ENCODE assay signal across 1 cellular context in the genomic region with DNA sequence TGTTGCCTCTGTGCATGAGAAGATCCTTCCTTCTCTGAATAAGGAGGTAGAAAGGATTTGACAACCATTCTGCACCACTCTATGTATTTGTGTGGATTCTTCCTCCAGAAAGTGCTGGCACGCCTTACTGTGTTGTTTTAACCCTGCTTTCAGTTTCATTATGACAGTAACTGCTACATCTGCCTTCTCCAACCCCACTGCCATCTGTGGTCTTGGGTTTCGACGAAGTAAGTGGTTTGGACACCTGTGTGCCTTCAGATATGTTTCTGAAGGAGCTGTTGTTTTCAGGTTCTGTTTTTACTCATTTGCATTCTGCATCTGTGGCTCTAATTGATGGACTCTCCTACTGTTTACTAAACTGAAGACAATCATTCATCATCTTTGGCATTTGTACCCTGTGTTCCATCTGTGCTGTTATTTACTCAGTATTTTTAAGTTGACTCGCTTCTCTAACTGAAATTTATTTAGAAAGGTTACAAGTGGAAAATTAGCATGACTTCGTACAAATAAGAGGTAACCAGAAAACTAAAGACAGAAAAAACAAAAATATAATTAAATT.
TF ChIP-seq lines count a peak whose summit lies in the region.

No MANE protein-coding gene starts in this region.

TF ChIP-seq in GM12878, 131 proteins besides CTCF, POLR2A, EP300 and RAD21 (continues in another document):
- TF ChIP-seq SUZ12 (IDR thresholded peaks at IDR 0.05; ENCODE audit: unreplicated experiment), result no peak
- no peak for TF ChIP-seq ZNF687 (IDR thresholded peaks at IDR 0.05)
- TF ChIP-seq PAX8 (IDR thresholded peaks at IDR 0.05), result no peak
- TF ChIP-seq MXI1 (IDR thresholded peaks at IDR 0.05; ENCODE audit: low read depth, low read length), result no peak
- TF ChIP-seq BHLHE40 (IDR thresholded peaks at IDR 0.05; ENCODE audit: borderline replicate concordance in 1 of 2, low read depth in 2 of 2, low read length in 1 of 2), result peak; percentile 84 to 89
- no peak for TF ChIP-seq NR2C2 (IDR thresholded peaks at IDR 0.05; ENCODE audit: borderline replicate concordance, control insufficient read depth, insufficient read length, low read depth)
- peak; percentile 26; the same call in 1 of the 2 replicates for TF ChIP-seq CHD2 (IDR thresholded peaks at IDR 0.05; ENCODE audit: borderline replicate concordance, low read depth, low read length)
- TF ChIP-seq, protein P1, sequence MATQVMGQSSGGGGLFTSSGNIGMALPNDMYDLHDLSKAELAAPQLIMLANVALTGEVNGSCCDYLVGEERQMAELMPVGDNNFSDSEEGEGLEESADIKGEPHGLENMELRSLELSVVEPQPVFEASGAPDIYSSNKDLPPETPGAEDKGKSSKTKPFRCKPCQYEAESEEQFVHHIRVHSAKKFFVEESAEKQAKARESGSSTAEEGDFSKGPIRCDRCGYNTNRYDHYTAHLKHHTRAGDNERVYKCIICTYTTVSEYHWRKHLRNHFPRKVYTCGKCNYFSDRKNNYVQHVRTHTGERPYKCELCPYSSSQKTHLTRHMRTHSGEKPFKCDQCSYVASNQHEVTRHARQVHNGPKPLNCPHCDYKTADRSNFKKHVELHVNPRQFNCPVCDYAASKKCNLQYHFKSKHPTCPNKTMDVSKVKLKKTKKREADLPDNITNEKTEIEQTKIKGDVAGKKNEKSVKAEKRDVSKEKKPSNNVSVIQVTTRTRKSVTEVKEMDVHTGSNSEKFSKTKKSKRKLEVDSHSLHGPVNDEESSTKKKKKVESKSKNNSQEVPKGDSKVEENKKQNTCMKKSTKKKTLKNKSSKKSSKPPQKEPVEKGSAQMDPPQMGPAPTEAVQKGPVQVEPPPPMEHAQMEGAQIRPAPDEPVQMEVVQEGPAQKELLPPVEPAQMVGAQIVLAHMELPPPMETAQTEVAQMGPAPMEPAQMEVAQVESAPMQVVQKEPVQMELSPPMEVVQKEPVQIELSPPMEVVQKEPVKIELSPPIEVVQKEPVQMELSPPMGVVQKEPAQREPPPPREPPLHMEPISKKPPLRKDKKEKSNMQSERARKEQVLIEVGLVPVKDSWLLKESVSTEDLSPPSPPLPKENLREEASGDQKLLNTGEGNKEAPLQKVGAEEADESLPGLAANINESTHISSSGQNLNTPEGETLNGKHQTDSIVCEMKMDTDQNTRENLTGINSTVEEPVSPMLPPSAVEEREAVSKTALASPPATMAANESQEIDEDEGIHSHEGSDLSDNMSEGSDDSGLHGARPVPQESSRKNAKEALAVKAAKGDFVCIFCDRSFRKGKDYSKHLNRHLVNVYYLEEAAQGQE (IDR thresholded peaks at IDR 0.05; ENCODE audit: low read depth, low read length), result no peak
- TF ChIP-seq, protein P2, sequence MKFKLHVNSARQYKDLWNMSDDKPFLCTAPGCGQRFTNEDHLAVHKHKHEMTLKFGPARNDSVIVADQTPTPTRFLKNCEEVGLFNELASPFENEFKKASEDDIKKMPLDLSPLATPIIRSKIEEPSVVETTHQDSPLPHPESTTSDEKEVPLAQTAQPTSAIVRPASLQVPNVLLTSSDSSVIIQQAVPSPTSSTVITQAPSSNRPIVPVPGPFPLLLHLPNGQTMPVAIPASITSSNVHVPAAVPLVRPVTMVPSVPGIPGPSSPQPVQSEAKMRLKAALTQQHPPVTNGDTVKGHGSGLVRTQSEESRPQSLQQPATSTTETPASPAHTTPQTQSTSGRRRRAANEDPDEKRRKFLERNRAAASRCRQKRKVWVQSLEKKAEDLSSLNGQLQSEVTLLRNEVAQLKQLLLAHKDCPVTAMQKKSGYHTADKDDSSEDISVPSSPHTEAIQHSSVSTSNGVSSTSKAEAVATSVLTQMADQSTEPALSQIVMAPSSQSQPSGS (IDR thresholded peaks at IDR 0.05; ENCODE audit: low read length), result peak; percentile 94
- TF ChIP-seq, protein P3, sequence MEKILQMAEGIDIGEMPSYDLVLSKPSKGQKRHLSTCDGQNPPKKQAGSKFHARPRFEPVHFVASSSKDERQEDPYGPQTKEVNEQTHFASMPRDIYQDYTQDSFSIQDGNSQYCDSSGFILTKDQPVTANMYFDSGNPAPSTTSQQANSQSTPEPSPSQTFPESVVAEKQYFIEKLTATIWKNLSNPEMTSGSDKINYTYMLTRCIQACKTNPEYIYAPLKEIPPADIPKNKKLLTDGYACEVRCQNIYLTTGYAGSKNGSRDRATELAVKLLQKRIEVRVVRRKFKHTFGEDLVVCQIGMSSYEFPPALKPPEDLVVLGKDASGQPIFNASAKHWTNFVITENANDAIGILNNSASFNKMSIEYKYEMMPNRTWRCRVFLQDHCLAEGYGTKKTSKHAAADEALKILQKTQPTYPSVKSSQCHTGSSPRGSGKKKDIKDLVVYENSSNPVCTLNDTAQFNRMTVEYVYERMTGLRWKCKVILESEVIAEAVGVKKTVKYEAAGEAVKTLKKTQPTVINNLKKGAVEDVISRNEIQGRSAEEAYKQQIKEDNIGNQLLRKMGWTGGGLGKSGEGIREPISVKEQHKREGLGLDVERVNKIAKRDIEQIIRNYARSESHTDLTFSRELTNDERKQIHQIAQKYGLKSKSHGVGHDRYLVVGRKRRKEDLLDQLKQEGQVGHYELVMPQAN (conservative IDR thresholded peaks at IDR 0.05), result no peak
- TF ChIP-seq KLF5 (IDR thresholded peaks at IDR 0.05; ENCODE audit: partially characterized antibody), result peak; percentile 29
- TF ChIP-seq, protein P4, sequence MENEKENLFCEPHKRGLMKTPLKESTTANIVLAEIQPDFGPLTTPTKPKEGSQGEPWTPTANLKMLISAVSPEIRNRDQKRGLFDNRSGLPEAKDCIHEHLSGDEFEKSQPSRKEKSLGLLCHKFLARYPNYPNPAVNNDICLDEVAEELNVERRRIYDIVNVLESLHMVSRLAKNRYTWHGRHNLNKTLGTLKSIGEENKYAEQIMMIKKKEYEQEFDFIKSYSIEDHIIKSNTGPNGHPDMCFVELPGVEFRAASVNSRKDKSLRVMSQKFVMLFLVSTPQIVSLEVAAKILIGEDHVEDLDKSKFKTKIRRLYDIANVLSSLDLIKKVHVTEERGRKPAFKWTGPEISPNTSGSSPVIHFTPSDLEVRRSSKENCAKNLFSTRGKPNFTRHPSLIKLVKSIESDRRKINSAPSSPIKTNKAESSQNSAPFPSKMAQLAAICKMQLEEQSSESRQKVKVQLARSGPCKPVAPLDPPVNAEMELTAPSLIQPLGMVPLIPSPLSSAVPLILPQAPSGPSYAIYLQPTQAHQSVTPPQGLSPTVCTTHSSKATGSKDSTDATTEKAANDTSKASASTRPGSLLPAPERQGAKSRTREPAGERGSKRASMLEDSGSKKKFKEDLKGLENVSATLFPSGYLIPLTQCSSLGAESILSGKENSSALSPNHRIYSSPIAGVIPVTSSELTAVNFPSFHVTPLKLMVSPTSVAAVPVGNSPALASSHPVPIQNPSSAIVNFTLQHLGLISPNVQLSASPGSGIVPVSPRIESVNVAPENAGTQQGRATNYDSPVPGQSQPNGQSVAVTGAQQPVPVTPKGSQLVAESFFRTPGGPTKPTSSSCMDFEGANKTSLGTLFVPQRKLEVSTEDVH (IDR thresholded peaks at IDR 0.05; ENCODE audit: low read depth, partially characterized antibody), result no peak
- TF ChIP-seq WRNIP1 (IDR thresholded peaks at IDR 0.05; ENCODE audit: borderline replicate concordance, low read depth, low read length), result no peak
- TF ChIP-seq IRF4 (IDR thresholded peaks at IDR 0.05; ENCODE audit: low read depth, low read length), result peak; percentile 99
- no peak for TF ChIP-seq KAT2A (conservative IDR thresholded peaks at IDR 0.05; ENCODE audit: control insufficient read depth, low read depth, low read length)
- peak; percentile 96 to 97 for TF ChIP-seq IKZF2 (IDR thresholded peaks at IDR 0.05)
- TF ChIP-seq TCF7 (IDR thresholded peaks at IDR 0.05; ENCODE audit: borderline replicate concordance), result no peak; the same call in 1 of the 2 replicates
- TF ChIP-seq JUNB (IDR thresholded peaks at IDR 0.05), result peak; percentile 97
- TF ChIP-seq, protein P5, sequence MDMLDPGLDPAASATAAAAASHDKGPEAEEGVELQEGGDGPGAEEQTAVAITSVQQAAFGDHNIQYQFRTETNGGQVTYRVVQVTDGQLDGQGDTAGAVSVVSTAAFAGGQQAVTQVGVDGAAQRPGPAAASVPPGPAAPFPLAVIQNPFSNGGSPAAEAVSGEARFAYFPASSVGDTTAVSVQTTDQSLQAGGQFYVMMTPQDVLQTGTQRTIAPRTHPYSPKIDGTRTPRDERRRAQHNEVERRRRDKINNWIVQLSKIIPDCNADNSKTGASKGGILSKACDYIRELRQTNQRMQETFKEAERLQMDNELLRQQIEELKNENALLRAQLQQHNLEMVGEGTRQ (IDR thresholded peaks at IDR 0.05; ENCODE audit: borderline replicate concordance, low read depth, low read length), result no peak
- no peak for TF ChIP-seq RFX5 (IDR thresholded peaks at IDR 0.05; ENCODE audit: low read depth, low read length)
- TF ChIP-seq BMI1 (IDR thresholded peaks at IDR 0.05; ENCODE audit: borderline replicate concordance), result peak; percentile 85
- TF ChIP-seq ZNF207 (IDR thresholded peaks at IDR 0.05; ENCODE audit: borderline replicate concordance), result no peak
- peak; percentile 58 for TF ChIP-seq PBX3 (IDR thresholded peaks at IDR 0.05; ENCODE audit: insufficient replicate concordance, low read depth, low read length)
- TF ChIP-seq RCOR1 (conservative IDR thresholded peaks at IDR 0.05; ENCODE audit: low read depth, low read length), result peak; percentile 71; the same call in 1 of the 2 replicates
- TF ChIP-seq ETV6 (conservative IDR thresholded peaks at IDR 0.05 in 1 of 2, IDR thresholded peaks at IDR 0.05 in 1 of 2; ENCODE audit: borderline replicate concordance in 1 of 2, low read depth in 1 of 2), result peak in 1 of 2 experiments; percentile 69; a peak in 2 of 4 replicates
- peak; percentile 73 for TF ChIP-seq FOXK2 (IDR thresholded peaks at IDR 0.05)
- TF ChIP-seq MTA3 (IDR thresholded peaks at IDR 0.05; ENCODE audit: borderline replicate concordance, low read length), result peak; percentile 92; the same call in 1 of the 2 replicates
- no peak for TF ChIP-seq CHD1 (IDR thresholded peaks at IDR 0.05; ENCODE audit: low read depth, low read length)
- TF ChIP-seq MYB (IDR thresholded peaks at IDR 0.05; ENCODE audit: borderline replicate concordance, low read depth, low read length), result peak; percentile 73; the same call in 1 of the 2 replicates
- no peak for TF ChIP-seq YY1 (IDR thresholded peaks at IDR 0.05; ENCODE audit: low read depth, low read length)
- no peak for TF ChIP-seq ZNF384 (IDR thresholded peaks at IDR 0.05; ENCODE audit: borderline replicate concordance, low read depth, low read length)
- peak; percentile 86 for TF ChIP-seq IKZF1 (conservative IDR thresholded peaks at IDR 0.05)
- TF ChIP-seq, protein P6, sequence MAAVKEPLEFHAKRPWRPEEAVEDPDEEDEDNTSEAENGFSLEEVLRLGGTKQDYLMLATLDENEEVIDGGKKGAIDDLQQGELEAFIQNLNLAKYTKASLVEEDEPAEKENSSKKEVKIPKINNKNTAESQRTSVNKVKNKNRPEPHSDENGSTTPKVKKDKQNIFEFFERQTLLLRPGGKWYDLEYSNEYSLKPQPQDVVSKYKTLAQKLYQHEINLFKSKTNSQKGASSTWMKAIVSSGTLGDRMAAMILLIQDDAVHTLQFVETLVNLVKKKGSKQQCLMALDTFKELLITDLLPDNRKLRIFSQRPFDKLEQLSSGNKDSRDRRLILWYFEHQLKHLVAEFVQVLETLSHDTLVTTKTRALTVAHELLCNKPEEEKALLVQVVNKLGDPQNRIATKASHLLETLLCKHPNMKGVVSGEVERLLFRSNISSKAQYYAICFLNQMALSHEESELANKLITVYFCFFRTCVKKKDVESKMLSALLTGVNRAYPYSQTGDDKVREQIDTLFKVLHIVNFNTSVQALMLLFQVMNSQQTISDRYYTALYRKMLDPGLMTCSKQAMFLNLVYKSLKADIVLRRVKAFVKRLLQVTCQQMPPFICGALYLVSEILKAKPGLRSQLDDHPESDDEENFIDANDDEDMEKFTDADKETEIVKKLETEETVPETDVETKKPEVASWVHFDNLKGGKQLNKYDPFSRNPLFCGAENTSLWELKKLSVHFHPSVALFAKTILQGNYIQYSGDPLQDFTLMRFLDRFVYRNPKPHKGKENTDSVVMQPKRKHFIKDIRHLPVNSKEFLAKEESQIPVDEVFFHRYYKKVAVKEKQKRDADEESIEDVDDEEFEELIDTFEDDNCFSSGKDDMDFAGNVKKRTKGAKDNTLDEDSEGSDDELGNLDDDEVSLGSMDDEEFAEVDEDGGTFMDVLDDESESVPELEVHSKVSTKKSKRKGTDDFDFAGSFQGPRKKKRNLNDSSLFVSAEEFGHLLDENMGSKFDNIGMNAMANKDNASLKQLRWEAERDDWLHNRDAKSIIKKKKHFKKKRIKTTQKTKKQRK (IDR thresholded peaks at IDR 0.05; ENCODE audit: low read depth, low read length), result no peak
- TF ChIP-seq CBFB (IDR thresholded peaks at IDR 0.05; ENCODE audit: low read depth), result peak; percentile 89
